In genomic region chr1:1320666-1321448, GRCh38 we compare ENCODE assay signal across 17 cellular contexts. TPM values are rescaled to one million over a fixed set of nuclear protein-coding genes. Genes with fewer than 3 reads are reported as not detected.
A peak's percentile ranks its signal among the peaks of the same experiment; 100 is the strongest.
DNase-seq lines count a peak whose midpoint lies in the region.
"Had no signal": no experiment of that assay in that cellular context is flagged by ENCODE, and none has a peak within 500 bp of the region (broad histone marks: within the 10 kb centered on the region; RNA-seq: fewer than 3 reads in every experiment).

No MANE protein-coding gene starts in this region.

- DNase-seq in dermis blood vessel endothelial cell (peak; percentile 23), HUDEP-2 (lab: John Stamatoyannopoulos, UW; ENCODE audit: unreplicated experiment in 76 of 76) (no peak), NCI-H2029 treated with DMSO at 0.1 percent for 48 hours (lab: John Stamatoyannopoulos, UW) (no peak)
- no peak for DNase-seq in activated effector memory CD4-positive, alpha-beta T cell treated with Interleukin-2 at 50 U/mL for 16 hours
- DNase-seq: activated effector memory CD4-positive, alpha-beta T cell treated with anti-CD3 and anti-CD28 coated beads, Interleukin-2, amount 50 U/mL, for 16 hours; CD4-positive, alpha-beta memory T cell; lower lobe of right lung; NCI-H2029; NCI-H510A treated with DMSO at 0.1 percent for 48 hours; OCI-M1; stimulated activated naive CD4-positive, alpha-beta T cell; upper lobe of left lung had no signal

- H3K27ac ChIP-seq in HUES6 (ENCODE audit: low read depth, low read length), result 0 out of 2 replicates have a peak overlapping the region, but pooled peaks have one; percentile 5
- H3K27ac ChIP-seq: lower lobe of right lung, prostate gland, SJSA1 had no signal

- peak overlapping the region; percentile 62 for H3K4me2 ChIP-seq in skeletal muscle satellite cell (ENCODE audit: low read length)

- H3K36me3 ChIP-seq in HUES6 (ENCODE audit: control insufficient read depth, insufficient read depth, low read length), result peaks cover 41% of the 10 kb centered on the region
- peaks cover 30% of the 10 kb centered on the region for H3K36me3 ChIP-seq in skeletal muscle satellite cell (ENCODE audit: insufficient read depth, low read length)

- H3K9me3 ChIP-seq in HUES6 (ENCODE audit: control insufficient read depth, insufficient read depth, low read depth, low read length), result no peaks in the 10 kb centered on the region
- H3K9me3 ChIP-seq in skeletal muscle satellite cell (replicated peaks; ENCODE audit: low read length), result no peaks in the 10 kb centered on the region
- H3K9me3 ChIP-seq: lower lobe of right lung, prostate gland, SJSA1, upper lobe of left lung had no signal

- H3K9ac ChIP-seq in HUES6 (ENCODE audit: low read length) (no peak overlapping the region), skeletal muscle satellite cell (ENCODE audit: low read depth, low read length) (no peak overlapping the region)

- H3K4me1 ChIP-seq in HUES6 (ENCODE audit: control insufficient read depth, insufficient read depth, low read length), result peaks cover 11% of the 10 kb centered on the region
- peaks cover 49% of the 10 kb centered on the region for H3K4me1 ChIP-seq in skeletal muscle satellite cell (ENCODE audit: control insufficient read depth, insufficient read depth, low read length)

- H3K27me3 ChIP-seq in HUES6 (ENCODE audit: control insufficient read depth, insufficient read depth, low read length) (no peaks in the 10 kb centered on the region), skeletal muscle satellite cell (ENCODE audit: control insufficient read depth, insufficient read depth, low read length) (no peaks in the 10 kb centered on the region)
- H3K27me3 ChIP-seq: SJSA1, upper lobe of left lung had no signal

- H3K4me3 ChIP-seq in HUES6 (ENCODE audit: low read depth, low read length), result no peak overlapping the region
- H3K4me3 ChIP-seq in skeletal muscle satellite cell (ENCODE audit: low read length), result peak overlapping the region; percentile 39
- H3K4me3 ChIP-seq: coronary artery, lower lobe of right lung, prostate gland, SJSA1, upper lobe of left lung had no signal

RNA-seq across cellular contexts. Expression of gene INTS11, which starts 3.6 kb away (rescaled TPM):
- total RNA-seq in dermis blood vessel endothelial cell, result 52.8 and 77.5 TPM in 2 replicates
- 71.5 and 74.3 TPM in 2 replicates for total RNA-seq in skeletal muscle satellite cell (2012; rRNA removed)

RNA-seq across cellular contexts. Expression of gene CPTP, which starts 3.7 kb away (rescaled TPM):
- 21.6 and 33.3 TPM in 2 replicates for total RNA-seq in dermis blood vessel endothelial cell
- total RNA-seq in skeletal muscle satellite cell (2012; rRNA removed), result 12.2 and 17.5 TPM in 2 replicates

RNA-seq across cellular contexts. Expression of gene TAS1R3, which starts 10.2 kb away (rescaled TPM):
- 0.28 and 0.85 TPM in 2 replicates for total RNA-seq in dermis blood vessel endothelial cell
- total RNA-seq in skeletal muscle satellite cell (2012; rRNA removed), result under 0.01 and 0.44 TPM in 2 replicates

RNA-seq across cellular contexts. Expression of gene PUSL1, which starts 12.5 kb away (rescaled TPM):
- total RNA-seq in dermis blood vessel endothelial cell, result 11.1 and 13.7 TPM in 2 replicates
- 42.1 and 52.4 TPM in 2 replicates for total RNA-seq in skeletal muscle satellite cell (2012; rRNA removed)

RNA-seq across cellular contexts. Expression of gene ACAP3, which starts 13.1 kb away (rescaled TPM):
- total RNA-seq in dermis blood vessel endothelial cell, result 16.8 and 30.6 TPM in 2 replicates
- 30.9 and 34.5 TPM in 2 replicates for total RNA-seq in skeletal muscle satellite cell (2012; rRNA removed)
